Comparison of ENCODE assay signal across 8 cellular contexts in genomic region chr18:63131106-63131943, GRCh38.
DNase-seq lines count a peak whose midpoint lies in the region; ATAC-seq, FAIRE-seq and TF ChIP-seq lines count a peak whose summit lies in the region.

No MANE protein-coding gene starts in this region.

- FAIRE-seq in colon (lab: Jason Lieb, UNC), result peak; percentile 41

- H3K27ac ChIP-seq in MM.1S (ENCODE audit: low read length) (peak overlapping the region; percentile 13; the same call in 1 of the 2 replicates), lower lobe of right lung (no peak overlapping the region)

- no peak overlapping the region for H2AFZ ChIP-seq in MM.1S (ENCODE audit: low read length)

- H3K4me3 Mint-ChIP-seq in stimulated activated memory B cell treated with anti-CD40 and anti-IgM and Interleukin-4, amounts not matched to agents 10 μg/mL and 1 μg/mL and 100 μg/mL, for 72 hours, result no peak overlapping the region

- no peaks in the 10 kb centered on the region for H3K9me3 Mint-ChIP-seq in stimulated activated memory B cell treated with anti-CD40 and anti-IgM and Interleukin-4, amounts not matched to agents 10 μg/mL and 1 μg/mL and 100 μg/mL, for 72 hours

- DNase-seq in AG08396 (ENCODE audit: low spot score) (peak; percentile 71), GM13976 (ENCODE audit: low spot score) (peak; percentile 57), MM.1S (peak; percentile 66), lower lobe of right lung (no peak), NCI-H774 (lab: John Stamatoyannopoulos, UW) (no peak)
- peak; percentile 46 for DNase-seq in activated CD4-positive, CD25-positive, alpha-beta regulatory T cell treated with anti-CD3 and anti-CD28 coated beads, Interleukin-2, amount 50 U/mL, for 16 hours (ENCODE audit: low read depth, low spot score)

- H3K36me3 ChIP-seq in MM.1S (replicated peaks; ENCODE audit: insufficient read depth, low read length) (no peaks in the 10 kb centered on the region), lower lobe of right lung (no peaks in the 10 kb centered on the region)

- ATAC-seq in lower lobe of right lung, result peak; percentile 54 to 62
- ATAC-seq in stimulated activated memory B cell treated with anti-CD40 and anti-IgM and Interleukin-4, amounts not matched to agents 10 μg/mL and 1 μg/mL and 100 μg/mL, for 72 hours, result peak; percentile 53

- no peaks in the 10 kb centered on the region for H4K20me1 ChIP-seq in MM.1S (ENCODE audit: insufficient read depth, low read length)

- intact Hi-C loops in lower lobe of right lung (cut with DNase I), result loop anchor here (10.0 kb wide), 1 partner anchor 193 kb away; no protein-coding TSS in a partner anchor

- H3K4me1 Mint-ChIP-seq in stimulated activated memory B cell treated with anti-CD40 and anti-IgM and Interleukin-4, amounts not matched to agents 10 μg/mL and 1 μg/mL and 100 μg/mL, for 72 hours, result peaks cover 52% of the 10 kb centered on the region

- H3K79me2 ChIP-seq in MM.1S (ENCODE audit: low read length), result peaks cover 34% of the 10 kb centered on the region

- no peaks in the 10 kb centered on the region for H3K27me3 Mint-ChIP-seq in stimulated activated memory B cell treated with anti-CD40 and anti-IgM and Interleukin-4, amounts not matched to agents 10 μg/mL and 1 μg/mL and 100 μg/mL, for 72 hours

- no peak overlapping the region for H3K9ac ChIP-seq in MM.1S (ENCODE audit: low read length)

- no peaks in the 10 kb centered on the region for H3K9me2 ChIP-seq in MM.1S (replicated peaks; ENCODE audit: insufficient read depth, low read length)

- no peaks in the 10 kb centered on the region for H3K27me3 ChIP-seq in MM.1S (replicated peaks; ENCODE audit: insufficient read depth, low read length)
- no peaks in the 10 kb centered on the region for H3K27me3 ChIP-seq in lower lobe of right lung (ENCODE audit: low read depth)

- H3K27ac Mint-ChIP-seq in stimulated activated memory B cell treated with anti-CD40 and anti-IgM and Interleukin-4, amounts not matched to agents 10 μg/mL and 1 μg/mL and 100 μg/mL, for 72 hours, result peak overlapping the region; percentile 58

- peaks cover 10% of the 10 kb centered on the region; the same call in 1 of the 2 replicates for H3K4me1 ChIP-seq in MM.1S (ENCODE audit: low read length)
- peaks cover 9% of the 10 kb centered on the region for H3K4me1 ChIP-seq in lower lobe of right lung

- H3K4me3 ChIP-seq in MM.1S (ENCODE audit: low read length) (no peak overlapping the region), lower lobe of right lung (no peak overlapping the region)

- no peaks in the 10 kb centered on the region for H3F3A ChIP-seq in MM.1S (ENCODE audit: insufficient read depth, low read length)

- H3K9me3 ChIP-seq in MM.1S (replicated peaks; ENCODE audit: insufficient read depth, low read length) (no peaks in the 10 kb centered on the region), lower lobe of right lung (no peaks in the 10 kb centered on the region)

- TF ChIP-seq CTCF in GM13976 (IDR thresholded peaks at IDR 0.05; ENCODE audit: borderline replicate concordance, control extremely low read depth, extremely low read depth, insufficient read depth, missing control alignments) (peak; percentile 32), MM.1S (IDR thresholded peaks at IDR 0.05; ENCODE audit: low read length) (peak; percentile 63), lower lobe of right lung (IDR thresholded peaks at IDR 0.05) (peak; percentile 71)

- peaks cover 28% of the 10 kb centered on the region for H3K36me3 Mint-ChIP-seq in stimulated activated memory B cell treated with anti-CD40 and anti-IgM and Interleukin-4, amounts not matched to agents 10 μg/mL and 1 μg/mL and 100 μg/mL, for 72 hours

- in situ Hi-C loops in GM13976 (cut with MboI; ENCODE audit: low sequenced_read_pairs, unreplicated experiment), result loop anchor here (25.0 kb wide), 1 partner anchor 306 kb away; no protein-coding TSS in a partner anchor

- no peak overlapping the region for H3K4me2 ChIP-seq in MM.1S (ENCODE audit: low read depth, low read length)

Comparison
In these comparisons a context has a peak if more than half of its experiments do, and no peak if none do; other contexts are left out.
1. DNase-seq: peak in AG08396 (single experiment), GM13976 (single experiment), MM.1S (single experiment) and activated CD4-positive, CD25-positive, alpha-beta regulatory T cell treated with anti-CD3 and anti-CD28 coated beads, Interleukin-2, amount 50 U/mL, for 16 hours (single experiment); none in lower lobe of right lung (single experiment) and NCI-H774 (single experiment).
2. Peak in every context shown above with its lines, with median percentiles within 50 percentile points of each other: CTCF ChIP-seq.